In the genomic region with DNA sequence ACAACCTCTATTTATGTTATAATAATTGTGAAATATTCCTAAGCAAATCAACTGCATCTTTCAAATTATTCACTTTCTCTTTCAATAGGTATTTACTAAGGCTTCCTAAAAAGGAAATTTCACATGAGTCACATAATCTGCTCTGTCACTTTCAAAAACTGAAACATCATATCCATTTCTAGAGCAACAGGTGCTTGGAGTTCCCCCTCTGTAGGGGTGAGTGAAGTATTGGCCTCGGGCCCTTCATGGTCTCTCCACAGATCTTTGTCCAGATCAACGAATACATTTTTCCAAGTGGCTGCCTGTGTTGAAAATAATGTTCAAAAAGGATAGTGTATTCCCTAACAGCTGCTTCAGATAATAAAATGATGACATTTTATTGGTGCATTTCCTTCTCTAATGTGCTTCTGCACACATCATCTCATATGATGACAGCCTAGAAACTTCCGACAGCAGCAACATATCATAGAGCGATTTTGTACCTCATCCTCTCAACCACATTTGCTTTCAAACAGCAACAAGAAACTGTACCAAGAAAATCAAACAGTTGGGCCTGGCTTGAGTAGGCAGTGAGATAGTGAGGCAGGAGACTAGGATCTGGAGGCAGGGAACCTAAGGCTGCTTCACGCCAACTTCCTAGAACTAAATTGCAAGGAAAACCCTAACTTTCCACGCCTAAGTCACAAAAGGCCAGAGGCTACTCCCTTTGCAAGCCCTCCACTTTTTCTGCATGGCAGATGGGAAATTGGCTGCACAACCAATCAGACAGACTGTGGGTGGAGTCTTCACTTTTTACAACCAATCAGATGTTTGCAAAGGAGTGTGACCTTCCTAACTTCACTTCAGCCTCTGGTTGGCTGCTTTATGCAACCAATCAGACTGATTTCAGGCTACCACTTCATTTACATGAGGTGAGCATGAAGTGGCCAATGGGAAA, we compare ENCODE assay signal across 10 cellular contexts.
DNase-seq lines count a peak whose midpoint lies in the region; ATAC-seq, FAIRE-seq and TF ChIP-seq lines count a peak whose summit lies in the region.
"Had no signal": no experiment of that assay in that cellular context is flagged by ENCODE, and none has a peak within 500 bp of the region (broad histone marks: within the 10 kb centered on the region; RNA-seq: fewer than 3 reads in every experiment).

No MANE protein-coding gene starts in this region.

- H3K9me3 Mint-ChIP-seq in nephron progenitor cell = peaks cover 7% of the 10 kb centered on the region

- H3K4me3 ChIP-seq in KMS-11 (IDR thresholded peaks at IDR 0.05; ENCODE audit: insufficient read depth, low read depth, low read length) (no peak overlapping the region), Karpas-422 (ENCODE audit: low read length) (no peak overlapping the region)
- H3K4me3 ChIP-seq: BLaER1 had no signal

- H3K9me2 ChIP-seq in Karpas-422 (replicated peaks; ENCODE audit: insufficient read depth, low read length) = no peaks in the 10 kb centered on the region

- TF ChIP-seq CTCF in KMS-11 (conservative IDR thresholded peaks at IDR 0.05; ENCODE audit: low read depth, low read length) (no peak), nephron progenitor cell (IDR thresholded peaks at IDR 0.05) (no peak)

- no peak for TF ChIP-seq POLR2A in GM12892 (IDR thresholded peaks at IDR 0.05; ENCODE audit: low read depth, low read length)

- H2AFZ ChIP-seq in KMS-11 (ENCODE audit: low read depth) (peak overlapping the region; percentile 41), Karpas-422 (ENCODE audit: low read length) (no peak overlapping the region)

- no peak overlapping the region for H3K4me3 Mint-ChIP-seq in nephron progenitor cell

- no peaks in the 10 kb centered on the region for H3K4me1 Mint-ChIP-seq in nephron progenitor cell

- H3K9ac ChIP-seq in KMS-11 (peak overlapping the region; percentile 22; the same call in 1 of the 2 replicates), Karpas-422 (ENCODE audit: low read length) (no peak overlapping the region)
- H3K9ac ChIP-seq: BLaER1 had no signal

- ATAC-seq in GM19397 (IDR thresholded peaks at IDR 0.05; ENCODE audit: unreplicated experiment) (peak; percentile 86), HG02870 (IDR thresholded peaks at IDR 0.05; ENCODE audit: unreplicated experiment) (peak; percentile 98)

- H3K27me3 ChIP-seq in KMS-11 (ENCODE audit: insufficient read depth, low read depth) (no peaks in the 10 kb centered on the region), Karpas-422 (ENCODE audit: low read length) (no peaks in the 10 kb centered on the region)
- H3K27me3 ChIP-seq: BLaER1 had no signal

- peaks cover 20% of the 10 kb centered on the region for H3K4me1 ChIP-seq in KMS-11 (ENCODE audit: low read depth, poor library complexity, severe bottlenecking)
- no peaks in the 10 kb centered on the region for H3K4me1 ChIP-seq in Karpas-422 (ENCODE audit: low read length)
- H3K4me1 ChIP-seq: BLaER1 had no signal

- peak overlapping the region; percentile 65 for H3K27ac ChIP-seq in KMS-11
- no peak overlapping the region for H3K27ac ChIP-seq in Karpas-422 (ENCODE audit: low read length)
- H3K27ac ChIP-seq: BLaER1 had no signal

- no peaks in the 10 kb centered on the region for H3K79me2 ChIP-seq in KMS-11 (ENCODE audit: insufficient read depth, low read depth)
- no peaks in the 10 kb centered on the region for H3K79me2 ChIP-seq in Karpas-422 (ENCODE audit: low read length)

- peak; percentile 5 for FAIRE-seq in GM12892 (lab: Jason Lieb, UNC)
- FAIRE-seq: bronchial epithelial cell had no signal

- H3K36me3 ChIP-seq in KMS-11 (ENCODE audit: insufficient read depth) = no peaks in the 10 kb centered on the region
- no peaks in the 10 kb centered on the region for H3K36me3 ChIP-seq in Karpas-422 (ENCODE audit: insufficient read depth, low read length)
- H3K36me3 ChIP-seq: BLaER1 had no signal

- H4K20me1 ChIP-seq in KMS-11 (ENCODE audit: insufficient read depth) = no peaks in the 10 kb centered on the region
- no peaks in the 10 kb centered on the region for H4K20me1 ChIP-seq in Karpas-422 (ENCODE audit: insufficient read depth, low read depth, low read length)
- H4K20me1 ChIP-seq: BLaER1 had no signal

- no peaks in the 10 kb centered on the region for H3K36me3 Mint-ChIP-seq in nephron progenitor cell (ENCODE audit: low read depth)

- H3K27ac Mint-ChIP-seq in nephron progenitor cell = no peak overlapping the region

- H3K9me3 ChIP-seq in Karpas-422 (ENCODE audit: low read length) = no peaks in the 10 kb centered on the region; the same call in 1 of the 2 replicates
- H3K9me3 ChIP-seq: BLaER1 had no signal

- DNase-seq in GM12892 (ENCODE audit: insufficient read length) = no peak
- DNase-seq in nephron progenitor cell = no peak
- no peak for DNase-seq in NK-92 (lab: John Stamatoyannopoulos, UW; ENCODE audit: unreplicated experiment)
- no peak for DNase-seq in NCI-H1048 (lab: John Stamatoyannopoulos, UW)
- no peak for DNase-seq in Karpas-422

- H3K4me2 ChIP-seq in KMS-11 (peak overlapping the region; percentile 66), Karpas-422 (ENCODE audit: low read depth, low read length, poor library complexity, severe bottlenecking) (no peak overlapping the region)
- H3K4me2 ChIP-seq: BLaER1 had no signal

- H3K27me3 Mint-ChIP-seq in nephron progenitor cell (ENCODE audit: low read depth, poor library complexity) = no peaks in the 10 kb centered on the region
